In genomic region chr6:168226095-168226781, GRCh38 we compare ENCODE assay signal across 20 cellular contexts.
A peak's percentile ranks its signal among the peaks of the same experiment; 100 is the strongest.
DNase-seq lines count a peak whose midpoint lies in the region; ATAC-seq and TF ChIP-seq lines count a peak whose summit lies in the region.
"Had no signal": no experiment of that assay in that cellular context is flagged by ENCODE, and none has a peak within 500 bp of the region (broad histone marks: within the 10 kb centered on the region; RNA-seq: fewer than 3 reads in every experiment).

No MANE protein-coding gene starts in this region.

- H3K27me3 Mint-ChIP-seq in MCF 10A (ENCODE audit: insufficient read depth, unreplicated experiment) (peaks cover 70% of the 10 kb centered on the region), nephron (ENCODE audit: low read depth) (peaks cover 15% of the 10 kb centered on the region)

- POLR2A ChIA-PET in MCF 10A (lab: Yijun Ruan, JAX) = no interaction called here

- intact Hi-C loops in breast epithelium (cut with DNase I; ENCODE audit: low total_unique reads) (no loop called here), MCF 10A (cut with micrococcal nuclease) (no loop called here), left ventricle myocardium superior (cut with micrococcal nuclease) (no loop called here), uterus (cut with DNase I; ENCODE audit: low total_unique reads) (no loop called here)

- ATAC-seq in left ventricle myocardium superior (peak; percentile 62), GM18907 (IDR thresholded peaks at IDR 0.05; ENCODE audit: unreplicated experiment) (no peak), GM19035 (IDR thresholded peaks at IDR 0.05; ENCODE audit: unreplicated experiment) (no peak)
- ATAC-seq: activated CD8-positive, alpha-beta T cell treated with anti-CD3 and anti-CD28 coated beads, Interleukin-2, amount 10 ng/mL, durations not matched to agents 7 days and 5 days had no signal

- H3K4me1 Mint-ChIP-seq in MCF 10A (ENCODE audit: insufficient read depth, unreplicated experiment) (no peaks in the 10 kb centered on the region), nephron (peaks cover 52% of the 10 kb centered on the region)

- H3K27me3 ChIP-seq in breast epithelium (peaks cover 0 to 5% of the 10 kb centered on the region in 2 donors), uterus (no peaks in the 10 kb centered on the region)

- H3K36me3 ChIP-seq in breast epithelium (no peaks in the 10 kb centered on the region), uterus (no peaks in the 10 kb centered on the region)
- H3K36me3 ChIP-seq: adrenal gland, HAP-1 had no signal

- DNase-seq in breast epithelium (ENCODE audit: low spot score in 2 of 2) (peak in 1 of 2 donors; percentile 18), MCF 10A (ENCODE audit: unreplicated experiment) (no peak), left ventricle myocardium superior (no peak), uterus (peak; percentile 37 to 47), mucosa of gallbladder (ENCODE audit: low spot score) (no peak)
- DNase-seq: activated CD4-positive, CD25-positive, alpha-beta regulatory T cell; activated CD8-positive, alpha-beta T cell treated with anti-CD3 and anti-CD28 coated beads, Interleukin-2, amount 10 ng/mL, durations not matched to agents 7 days and 5 days; activated T-cell treated with anti-CD3 and anti-CD28 coated beads, Interleukin-2, amount 50 U/mL, for 1 hour; adrenal gland; central memory CD4-positive, alpha-beta T cell; NCI-H2081 treated with DMSO at 0.1 percent for 48 hours; NK-92 treated with Interleukin-12 subunit alpha and Interleukin-12 subunit beta, amount 100 ng/mL, for 24 hours; SK-N-SH; stimulated activated naive CD4-positive, alpha-beta T cell; T-helper 9 cell had no signal

- H3K27ac Mint-ChIP-seq in MCF 10A (ENCODE audit: low read depth, unreplicated experiment) (no peak overlapping the region), nephron (peak overlapping the region; percentile 78 to 91 (median 87))
- H3K27ac Mint-ChIP-seq: activated CD8-positive, alpha-beta T cell treated with anti-CD3 and anti-CD28 coated beads, Interleukin-2, amount 10 ng/mL, durations not matched to agents 7 days and 5 days had no signal

- H3K27ac ChIP-seq in breast epithelium (peak overlapping the region; percentile 58 to 63), uterus (peak overlapping the region; percentile 65 to 76)
- H3K27ac ChIP-seq: 22Rv1, adrenal gland had no signal

- no peak for TF ChIP-seq CTCF in breast epithelium (IDR thresholded peaks at IDR 0.05)
- TF ChIP-seq CTCF in MCF 10A (IDR thresholded peaks at IDR 0.05; ENCODE audit: unreplicated experiment) = no peak
- no peak for TF ChIP-seq CTCF in nephron (IDR thresholded peaks at IDR 0.05; ENCODE audit: unreplicated experiment in 3 of 3)
- TF ChIP-seq CTCF in uterus (IDR thresholded peaks at IDR 0.05) = no peak

- no peak for TF ChIP-seq POLR2A in breast epithelium (IDR thresholded peaks at IDR 0.05)
- no peak for TF ChIP-seq POLR2A in uterus (IDR thresholded peaks at IDR 0.05)

- H3K9me3 Mint-ChIP-seq in MCF 10A (ENCODE audit: unreplicated experiment) = no peaks in the 10 kb centered on the region
- no peaks in the 10 kb centered on the region for H3K9me3 Mint-ChIP-seq in nephron

- H3K4me1 ChIP-seq in breast epithelium (peaks cover 0 to 7% of the 10 kb centered on the region in 2 donors), uterus (no peaks in the 10 kb centered on the region)
- H3K4me1 ChIP-seq: adrenal gland, HAP-1 had no signal

- CTCF ChIA-PET in MCF 10A (lab: Yijun Ruan, JAX) = no interaction called here

- BruUV-seq in MCF 10A (replicated peaks; lab: Mats Ljungman, UMichigan) = no TSS peak

- H3K4me3 Mint-ChIP-seq in MCF 10A (ENCODE audit: unreplicated experiment) = no peak overlapping the region
- peak overlapping the region in 2 of 3 experiments; percentile 9 to 21 for H3K4me3 Mint-ChIP-seq in nephron
- H3K4me3 Mint-ChIP-seq: activated CD8-positive, alpha-beta T cell treated with anti-CD3 and anti-CD28 coated beads, Interleukin-2, amount 10 ng/mL, durations not matched to agents 7 days and 5 days had no signal

- peak overlapping the region in 1 of 3 donors; percentile 25 for H3K4me3 ChIP-seq in breast epithelium
- H3K4me3 ChIP-seq in uterus = no peak overlapping the region
- H3K4me3 ChIP-seq: adrenal gland, HAP-1 had no signal

- H3K9me3 ChIP-seq in breast epithelium (no peaks in the 10 kb centered on the region), uterus (no peaks in the 10 kb centered on the region)
- H3K9me3 ChIP-seq: adrenal gland, HAP-1, SK-N-SH had no signal

- no peaks in the 10 kb centered on the region for H3K36me3 Mint-ChIP-seq in MCF 10A (ENCODE audit: insufficient read depth, unreplicated experiment)
- H3K36me3 Mint-ChIP-seq in nephron (ENCODE audit: low read depth) = no peaks in the 10 kb centered on the region

Comparison
In these comparisons a context has a peak if more than half of its experiments do, and no peak if none do; other contexts are left out.
1. DNase-seq: peak in uterus (2 of 2); none in MCF 10A (single experiment), left ventricle myocardium superior (single experiment) and mucosa of gallbladder (single experiment).